Comparison of ENCODE assay signal across 15 cellular contexts in genomic region chr20:49742948-49743347, GRCh38.
"Had no signal": no experiment of that assay in that cellular context is flagged by ENCODE, and none has a peak within 500 bp of the region (broad histone marks: within the 10 kb centered on the region; RNA-seq: fewer than 3 reads in every experiment).

No MANE protein-coding gene starts in this region.

- H3K9me3 ChIP-seq: testis, upper lobe of right lung had no signal

- H3K4me1 ChIP-seq: foreskin keratinocyte had no signal

- H3K36me3 Mint-ChIP-seq: activated naive CD8-positive, alpha-beta T cell treated with anti-CD3 and anti-CD28 coated beads, Interleukin-2, amount 10 ng/mL, durations not matched to agents 7 days and 5 days; natural killer cell treated with Interleukin-12 subunit alpha and Interleukin-12 subunit beta and Interleukin-15 and Interleukin-18, amount 100 ng/mL, for 72 hours had no signal

- H3K27ac Mint-ChIP-seq: activated naive CD8-positive, alpha-beta T cell treated with anti-CD3 and anti-CD28 coated beads, Interleukin-2, amount 10 ng/mL, durations not matched to agents 7 days and 5 days; effector memory CD8-positive, alpha-beta T cell; natural killer cell treated with Interleukin-12 subunit alpha and Interleukin-12 subunit beta and Interleukin-15 and Interleukin-18, amount 100 ng/mL, for 72 hours; stimulated activated naive CD8-positive, alpha-beta T cell treated with anti-CD3 and anti-CD28 coated beads, Interleukin-15, amount 100 ng/mL, for 72 hours had no signal

- ATAC-seq: effector memory CD8-positive, alpha-beta T cell; foreskin keratinocyte; natural killer cell treated with Interleukin-12 subunit alpha and Interleukin-12 subunit beta and Interleukin-15 and Interleukin-18, amount 100 ng/mL, for 72 hours; stimulated activated naive CD8-positive, alpha-beta T cell treated with anti-CD3 and anti-CD28 coated beads, Interleukin-15, amount 100 ng/mL, for 72 hours; upper lobe of right lung had no signal

- DNase-seq: activated CD4-positive, alpha-beta T cell treated with anti-CD3 and anti-CD28 coated beads, Interleukin-2, amount 50 U/mL, for 4 hours; activated naive CD4-positive, alpha-beta T cell treated with Interleukin-2 at 50 U/mL for 16 hours; activated naive CD8-positive, alpha-beta T cell treated with anti-CD3 and anti-CD28 coated beads, Interleukin-2, amount 10 ng/mL, durations not matched to agents 7 days and 5 days; amygdala; effector memory CD8-positive, alpha-beta T cell; mesenchymal stem cell; occipital lobe; posterior cingulate gyrus; stimulated activated naive CD8-positive, alpha-beta T cell treated with anti-CD3 and anti-CD28 coated beads, Interleukin-15, amount 100 ng/mL, for 72 hours; testis; upper lobe of right lung had no signal

- H3K27me3 ChIP-seq: testis, upper lobe of right lung had no signal

- H3K4me3 ChIP-seq: testis, upper lobe of right lung had no signal

- H3K27me3 Mint-ChIP-seq: natural killer cell treated with Interleukin-12 subunit alpha and Interleukin-12 subunit beta and Interleukin-15 and Interleukin-18, amount 100 ng/mL, for 72 hours; stimulated activated naive CD8-positive, alpha-beta T cell treated with anti-CD3 and anti-CD28 coated beads, Interleukin-15, amount 100 ng/mL, for 72 hours had no signal

- H3K9me3 Mint-ChIP-seq: activated naive CD8-positive, alpha-beta T cell treated with anti-CD3 and anti-CD28 coated beads, Interleukin-2, amount 10 ng/mL, durations not matched to agents 7 days and 5 days; effector memory CD8-positive, alpha-beta T cell; natural killer cell treated with Interleukin-12 subunit alpha and Interleukin-12 subunit beta and Interleukin-15 and Interleukin-18, amount 100 ng/mL, for 72 hours; stimulated activated naive CD8-positive, alpha-beta T cell treated with anti-CD3 and anti-CD28 coated beads, Interleukin-15, amount 100 ng/mL, for 72 hours had no signal

- H3K27ac ChIP-seq: epithelial cell of prostate, foreskin keratinocyte, testis, upper lobe of right lung, WERI-Rb-1 had no signal

- H3K4me3 Mint-ChIP-seq: activated naive CD8-positive, alpha-beta T cell treated with anti-CD3 and anti-CD28 coated beads, Interleukin-2, amount 10 ng/mL, durations not matched to agents 7 days and 5 days; effector memory CD8-positive, alpha-beta T cell; natural killer cell treated with Interleukin-12 subunit alpha and Interleukin-12 subunit beta and Interleukin-15 and Interleukin-18, amount 100 ng/mL, for 72 hours; stimulated activated naive CD8-positive, alpha-beta T cell treated with anti-CD3 and anti-CD28 coated beads, Interleukin-15, amount 100 ng/mL, for 72 hours had no signal

- H3K36me3 ChIP-seq: upper lobe of right lung, WERI-Rb-1 had no signal

- H3K4me1 Mint-ChIP-seq: activated naive CD8-positive, alpha-beta T cell treated with anti-CD3 and anti-CD28 coated beads, Interleukin-2, amount 10 ng/mL, durations not matched to agents 7 days and 5 days had no signal
